20 cellular contexts compared by ENCODE assay signal in genomic region chr1:244576259-244576892, GRCh38.
DNase-seq lines count a peak whose midpoint lies in the region; TF ChIP-seq lines count a peak whose summit lies in the region.
"Had no signal": no experiment of that assay in that cellular context is flagged by ENCODE, and none has a peak within 500 bp of the region (broad histone marks: within the 10 kb centered on the region; RNA-seq: fewer than 3 reads in every experiment).

No MANE protein-coding gene starts in this region.

- DNase-seq in DMS53 (lab: John Stamatoyannopoulos, UW) (peak; percentile 43), DMS53 treated with DMSO at 0.1 percent for 48 hours (lab: John Stamatoyannopoulos, UW; ENCODE audit: unreplicated experiment) (no peak), adipocyte (ENCODE audit: low read depth) (no peak), mesendoderm (peak; percentile 12), MM.1S (no peak), WERI-Rb-1 (no peak), NCI-H1092 (lab: John Stamatoyannopoulos, UW) (no peak)
- DNase-seq: CD8-positive, alpha-beta T cell; DMS153; H9; NCI-H1092 treated with DMSO at 0.1 percent for 48 hours; NCI-H1436 treated with DMSO at 0.1 percent for 48 hours; NCI-H2029; NCI-H226; NCI-H524; NCI-H82 had no signal

- no peak for TF ChIP-seq EP300 in Ishikawa (IDR thresholded peaks at IDR 0.05; ENCODE audit: borderline replicate concordance)

- H3K9me2 ChIP-seq in MM.1S (replicated peaks; ENCODE audit: insufficient read depth, low read length), result no peaks in the 10 kb centered on the region

- H3K27ac ChIP-seq in mesendoderm (ENCODE audit: low read depth, low read length) (no peak overlapping the region), MM.1S (ENCODE audit: low read length) (no peak overlapping the region), WERI-Rb-1 (no peak overlapping the region)
- H3K27ac ChIP-seq: 22Rv1; BLaER1 treated with 17β-estradiol and CSF1 and Interleukin-3, amounts not matched to agents 10 nM and 100 nM; SJSA1 had no signal

- H3K4me2 ChIP-seq in mesendoderm (ENCODE audit: low read length) (no peak overlapping the region), MM.1S (ENCODE audit: low read depth, low read length) (no peak overlapping the region)
- H3K4me2 ChIP-seq: BLaER1 treated with 17β-estradiol and CSF1 and Interleukin-3, amounts not matched to agents 10 nM and 100 nM had no signal

- no peak overlapping the region for H2BK5ac ChIP-seq in mesendoderm (ENCODE audit: low read length)

- H3K4me1 ChIP-seq in adipocyte (ENCODE audit: control insufficient read depth, insufficient read depth, low read length), result no peaks in the 10 kb centered on the region
- no peaks in the 10 kb centered on the region for H3K4me1 ChIP-seq in mesendoderm (ENCODE audit: control insufficient read depth, low read depth, low read length)
- no peaks in the 10 kb centered on the region for H3K4me1 ChIP-seq in MM.1S (ENCODE audit: low read length)
- H3K4me1 ChIP-seq: BLaER1 treated with 17β-estradiol and CSF1 and Interleukin-3, amounts not matched to agents 10 nM and 100 nM; SJSA1 had no signal

- H3K79me2 ChIP-seq in mesendoderm (ENCODE audit: control insufficient read depth, insufficient read depth, low read length) (no peaks in the 10 kb centered on the region), MM.1S (ENCODE audit: low read length) (no peaks in the 10 kb centered on the region)

- no peak overlapping the region for H4K8ac ChIP-seq in mesendoderm (ENCODE audit: low read depth, low read length)

- no peak overlapping the region for H4K5ac ChIP-seq in mesendoderm (ENCODE audit: low read length)

- no CpG with 5 or more reads among the region's 3 CpGs for WGBS in mesendoderm (ENCODE audit: extremely low coverage, insufficient coverage, low lambda C conversion rate)

- H3K27me3 ChIP-seq in adipocyte (replicated peaks; ENCODE audit: control insufficient read depth, insufficient read depth, low read length) (no peaks in the 10 kb centered on the region), mesendoderm (ENCODE audit: insufficient read depth, low read length, poor library complexity) (no peaks in the 10 kb centered on the region), MM.1S (replicated peaks; ENCODE audit: insufficient read depth, low read length) (no peaks in the 10 kb centered on the region), WERI-Rb-1 (ENCODE audit: insufficient read depth, low read depth, severe bottlenecking) (no peaks in the 10 kb centered on the region)
- H3K27me3 ChIP-seq: BLaER1 treated with 17β-estradiol and CSF1 and Interleukin-3, amounts not matched to agents 10 nM and 100 nM; SJSA1 had no signal

- TF ChIP-seq CTCF in MM.1S (IDR thresholded peaks at IDR 0.05; ENCODE audit: low read length), result no peak
- no peak for TF ChIP-seq CTCF in WERI-Rb-1 (IDR thresholded peaks at IDR 0.05; ENCODE audit: low read depth, low read length)

- H3K79me1 ChIP-seq in mesendoderm (ENCODE audit: low read length), result no peaks in the 10 kb centered on the region

- no peak for TF ChIP-seq RAD21 in Ishikawa (IDR thresholded peaks at IDR 0.05; ENCODE audit: low read depth)

- H3F3A ChIP-seq in MM.1S (ENCODE audit: insufficient read depth, low read length), result no peaks in the 10 kb centered on the region

- H2AK5ac ChIP-seq in mesendoderm (ENCODE audit: low read length), result no peak overlapping the region

- no peak overlapping the region for H2AFZ ChIP-seq in MM.1S (ENCODE audit: low read length)

- H2BK15ac ChIP-seq in mesendoderm (replicated peaks; ENCODE audit: low read depth), result no peak overlapping the region

- no peak overlapping the region for H3K18ac ChIP-seq in mesendoderm (ENCODE audit: low read length)

- no peak overlapping the region for H3K23ac ChIP-seq in mesendoderm (ENCODE audit: low read length)

- H4K20me1 ChIP-seq in MM.1S (ENCODE audit: insufficient read depth, low read length), result no peaks in the 10 kb centered on the region
- H4K20me1 ChIP-seq: BLaER1 treated with 17β-estradiol and CSF1 and Interleukin-3, amounts not matched to agents 10 nM and 100 nM had no signal

- H3K9me3 ChIP-seq in adipocyte (ENCODE audit: control insufficient read depth, low read length) (peaks cover 68% of the 10 kb centered on the region), MM.1S (replicated peaks; ENCODE audit: insufficient read depth, low read length) (no peaks in the 10 kb centered on the region), WERI-Rb-1 (ENCODE audit: severe bottlenecking) (peaks cover 40% of the 10 kb centered on the region)

- no peak overlapping the region for H3K4ac ChIP-seq in mesendoderm (ENCODE audit: low read depth, low read length)

- no peak overlapping the region for H3K9ac ChIP-seq in adipocyte (ENCODE audit: low read length)
- no peak overlapping the region for H3K9ac ChIP-seq in mesendoderm (ENCODE audit: low read length)
- H3K9ac ChIP-seq in MM.1S (ENCODE audit: low read length), result no peak overlapping the region
- H3K9ac ChIP-seq: BLaER1 treated with 17β-estradiol and CSF1 and Interleukin-3, amounts not matched to agents 10 nM and 100 nM had no signal

- no peak overlapping the region for H3K56ac ChIP-seq in mesendoderm (ENCODE audit: low read length)

- peak overlapping the region; percentile 64 for H3K4me3 ChIP-seq in adipocyte (ENCODE audit: low read length)
- H3K4me3 ChIP-seq in mesendoderm (ENCODE audit: low read length), result no peak overlapping the region
- no peak overlapping the region for H3K4me3 ChIP-seq in MM.1S (ENCODE audit: low read length)
- no peak overlapping the region for H3K4me3 ChIP-seq in WERI-Rb-1 (ENCODE audit: low read depth, low read length)
- H3K4me3 ChIP-seq: SJSA1 had no signal

- H2BK120ac ChIP-seq in mesendoderm (ENCODE audit: low read depth, low read length), result no peak overlapping the region

- H3K36me3 ChIP-seq in adipocyte (ENCODE audit: control insufficient read depth, insufficient read depth, low read length, severe bottlenecking) (peaks cover 18% of the 10 kb centered on the region), mesendoderm (ENCODE audit: control insufficient read depth, insufficient read depth, low read length) (no peaks in the 10 kb centered on the region), MM.1S (replicated peaks; ENCODE audit: insufficient read depth, low read length) (no peaks in the 10 kb centered on the region), WERI-Rb-1 (no peaks in the 10 kb centered on the region)
- H3K36me3 ChIP-seq: SJSA1 had no signal

TF ChIP-seq in Ishikawa, 13 proteins besides CTCF, POLR2A, EP300 and RAD21:
- TF ChIP-seq EGR1 (IDR thresholded peaks at IDR 0.05) (no peak), TEAD4 (IDR thresholded peaks at IDR 0.05) (no peak), USF1 (IDR thresholded peaks at IDR 0.05) (peak; percentile 54)
- TF ChIP-seq, protein P1, sequence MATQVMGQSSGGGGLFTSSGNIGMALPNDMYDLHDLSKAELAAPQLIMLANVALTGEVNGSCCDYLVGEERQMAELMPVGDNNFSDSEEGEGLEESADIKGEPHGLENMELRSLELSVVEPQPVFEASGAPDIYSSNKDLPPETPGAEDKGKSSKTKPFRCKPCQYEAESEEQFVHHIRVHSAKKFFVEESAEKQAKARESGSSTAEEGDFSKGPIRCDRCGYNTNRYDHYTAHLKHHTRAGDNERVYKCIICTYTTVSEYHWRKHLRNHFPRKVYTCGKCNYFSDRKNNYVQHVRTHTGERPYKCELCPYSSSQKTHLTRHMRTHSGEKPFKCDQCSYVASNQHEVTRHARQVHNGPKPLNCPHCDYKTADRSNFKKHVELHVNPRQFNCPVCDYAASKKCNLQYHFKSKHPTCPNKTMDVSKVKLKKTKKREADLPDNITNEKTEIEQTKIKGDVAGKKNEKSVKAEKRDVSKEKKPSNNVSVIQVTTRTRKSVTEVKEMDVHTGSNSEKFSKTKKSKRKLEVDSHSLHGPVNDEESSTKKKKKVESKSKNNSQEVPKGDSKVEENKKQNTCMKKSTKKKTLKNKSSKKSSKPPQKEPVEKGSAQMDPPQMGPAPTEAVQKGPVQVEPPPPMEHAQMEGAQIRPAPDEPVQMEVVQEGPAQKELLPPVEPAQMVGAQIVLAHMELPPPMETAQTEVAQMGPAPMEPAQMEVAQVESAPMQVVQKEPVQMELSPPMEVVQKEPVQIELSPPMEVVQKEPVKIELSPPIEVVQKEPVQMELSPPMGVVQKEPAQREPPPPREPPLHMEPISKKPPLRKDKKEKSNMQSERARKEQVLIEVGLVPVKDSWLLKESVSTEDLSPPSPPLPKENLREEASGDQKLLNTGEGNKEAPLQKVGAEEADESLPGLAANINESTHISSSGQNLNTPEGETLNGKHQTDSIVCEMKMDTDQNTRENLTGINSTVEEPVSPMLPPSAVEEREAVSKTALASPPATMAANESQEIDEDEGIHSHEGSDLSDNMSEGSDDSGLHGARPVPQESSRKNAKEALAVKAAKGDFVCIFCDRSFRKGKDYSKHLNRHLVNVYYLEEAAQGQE (IDR thresholded peaks at IDR 0.05; ENCODE audit: low read depth), result no peak

Comparison
In these comparisons a context has a peak if more than half of its experiments do, and no peak if none do; other contexts are left out.
1. DNase-seq: peak in DMS53 (single experiment) and mesendoderm (single experiment); none in DMS53 treated with DMSO at 0.1 percent for 48 hours (single experiment), adipocyte (single experiment), MM.1S (single experiment), WERI-Rb-1 (single experiment) and NCI-H1092 (single experiment).